18 cellular contexts compared by ENCODE assay signal in genomic region chr20:41076776-41077175, GRCh38. TPM values are rescaled to one million over a fixed set of nuclear protein-coding genes. Genes with fewer than 3 reads are reported as not detected.
DNase-seq lines count a peak whose midpoint lies in the region; ATAC-seq and TF ChIP-seq lines count a peak whose summit lies in the region.
"Had no signal": no experiment of that assay in that cellular context is flagged by ENCODE, and none has a peak within 500 bp of the region (broad histone marks: within the 10 kb centered on the region; RNA-seq: fewer than 3 reads in every experiment).

No MANE protein-coding gene starts in this region.

- CTCF ChIA-PET in CD4-positive, alpha-beta memory T cell (lab: Charles Lee; ENCODE audit: partially characterized antibody): interaction anchor here (2.2 to 3.7 kb wide), 2 partner anchors 18 to 85 kb away, joined by 6 to 31 read pairs; no protein-coding TSS in a partner anchor
- CTCF ChIA-PET in activated CD4-positive, alpha-beta memory T cell treated with anti-CD3 and anti-CD28 coated beads, Interleukin-2, amount 10 ng/mL, durations not matched to agents 7 days and 5 days (lab: Charles Lee): interaction anchor here (10.7 kb wide), 1 partner anchor 88 kb away, joined by 74 read pairs; no protein-coding TSS in a partner anchor

- H3K4me1 Mint-ChIP-seq in CD4-positive, alpha-beta memory T cell: peaks cover 53 to 81% (median 64%) of the 10 kb centered on the region in 4 donors
- H3K4me1 Mint-ChIP-seq in HFFc6 (ENCODE audit: low read depth) (peaks cover 86% of the 10 kb centered on the region), memory B cell (peaks cover 24% of the 10 kb centered on the region)
- peaks cover 77% of the 10 kb centered on the region for H3K4me1 Mint-ChIP-seq in activated CD4-positive, alpha-beta memory T cell treated with anti-CD3 and anti-CD28 coated beads, Interleukin-2, amount 10 ng/mL, durations not matched to agents 7 days and 5 days

- H3K4me3 Mint-ChIP-seq in CD4-positive, alpha-beta memory T cell: peak overlapping the region in 4 of 8 donors; percentile 0 to 55 (median 52)
- H3K4me3 Mint-ChIP-seq in HFFc6 (peak overlapping the region; percentile 48; the same call in 1 of the 2 replicates), memory B cell (no peak overlapping the region)
- no peak overlapping the region for H3K4me3 Mint-ChIP-seq in activated CD4-positive, alpha-beta memory T cell treated with anti-CD3 and anti-CD28 coated beads, Interleukin-2, amount 10 ng/mL, durations not matched to agents 7 days and 5 days
- H3K4me3 Mint-ChIP-seq: nephron had no signal

- no peaks in the 10 kb centered on the region for H3K9me3 Mint-ChIP-seq in CD4-positive, alpha-beta memory T cell
- no peaks in the 10 kb centered on the region for H3K9me3 Mint-ChIP-seq in HFFc6
- H3K9me3 Mint-ChIP-seq in activated CD4-positive, alpha-beta memory T cell treated with anti-CD3 and anti-CD28 coated beads, Interleukin-2, amount 10 ng/mL, durations not matched to agents 7 days and 5 days: no peaks in the 10 kb centered on the region
- H3K9me3 Mint-ChIP-seq in memory B cell: no peaks in the 10 kb centered on the region
- H3K9me3 Mint-ChIP-seq: nephron had no signal

- H3K4me1 ChIP-seq in CD4-positive, alpha-beta memory T cell (ENCODE audit: insufficient read depth, low read length): peaks cover 65% of the 10 kb centered on the region

- no peak overlapping the region for H3K27ac ChIP-seq in CD4-positive, alpha-beta memory T cell (ENCODE audit: low read depth, low read length)
- H3K27ac ChIP-seq: psoas muscle had no signal

- H3K36me3 Mint-ChIP-seq in CD4-positive, alpha-beta memory T cell: peaks cover 25 to 61% of the 10 kb centered on the region in 2 donors
- H3K36me3 Mint-ChIP-seq in HFFc6 (ENCODE audit: low read depth) (peaks cover 36% of the 10 kb centered on the region), memory B cell (peaks cover 18% of the 10 kb centered on the region)
- peaks cover 47% of the 10 kb centered on the region for H3K36me3 Mint-ChIP-seq in activated CD4-positive, alpha-beta memory T cell treated with anti-CD3 and anti-CD28 coated beads, Interleukin-2, amount 10 ng/mL, durations not matched to agents 7 days and 5 days (ENCODE audit: low read depth)

- POLR2A ChIA-PET in CD4-positive, alpha-beta memory T cell (lab: Charles Lee; ENCODE audit: partially characterized antibody): no interaction called here
- POLR2A ChIA-PET in activated CD4-positive, alpha-beta memory T cell treated with anti-CD3 and anti-CD28 coated beads, Interleukin-2, amount 10 ng/mL, durations not matched to agents 7 days and 5 days (lab: Charles Lee): no interaction called here

- H3K27me3 ChIP-seq in CD4-positive, alpha-beta memory T cell (ENCODE audit: insufficient read depth, low read length): no peaks in the 10 kb centered on the region
- H3K27me3 ChIP-seq: BE2C had no signal

- H3K4me3 ChIP-seq in CD4-positive, alpha-beta memory T cell (ENCODE audit: low read length in 2 of 2): no peak overlapping the region
- H3K4me3 ChIP-seq: lung, psoas muscle, skin epidermis had no signal

- intact Hi-C loops in CD4-positive, alpha-beta memory T cell (cut with micrococcal nuclease): no loop called here

- peak overlapping the region; percentile 38 to 89 (median 85) for H3K27ac Mint-ChIP-seq in CD4-positive, alpha-beta memory T cell
- H3K27ac Mint-ChIP-seq in HFFc6 (peak overlapping the region; percentile 51), memory B cell (peak overlapping the region; percentile 79)
- H3K27ac Mint-ChIP-seq in activated CD4-positive, alpha-beta memory T cell treated with anti-CD3 and anti-CD28 coated beads, Interleukin-2, amount 10 ng/mL, durations not matched to agents 7 days and 5 days: peak overlapping the region; percentile 13

- ATAC-seq in memory B cell (ENCODE audit: low read depth) (no peak), GM21360 (IDR thresholded peaks at IDR 0.05; ENCODE audit: unreplicated experiment) (no peak), HG03025 (IDR thresholded peaks at IDR 0.05; ENCODE audit: low FRiP score, unreplicated experiment) (no peak)
- ATAC-seq: Panc1, psoas muscle had no signal

- H3K36me3 ChIP-seq in CD4-positive, alpha-beta memory T cell (ENCODE audit: insufficient read depth, low read length): peaks cover 19% of the 10 kb centered on the region

- no peak for TF ChIP-seq CTCF in HFFc6 (IDR thresholded peaks at IDR 0.05)

- H3K27me3 Mint-ChIP-seq in CD4-positive, alpha-beta memory T cell: no peaks in the 10 kb centered on the region
- H3K27me3 Mint-ChIP-seq in HFFc6 (ENCODE audit: insufficient read depth): no peaks in the 10 kb centered on the region
- H3K27me3 Mint-ChIP-seq in activated CD4-positive, alpha-beta memory T cell treated with anti-CD3 and anti-CD28 coated beads, Interleukin-2, amount 10 ng/mL, durations not matched to agents 7 days and 5 days: no peaks in the 10 kb centered on the region
- H3K27me3 Mint-ChIP-seq in memory B cell: no peaks in the 10 kb centered on the region

- no peaks in the 10 kb centered on the region for H3K9me3 ChIP-seq in CD4-positive, alpha-beta memory T cell (ENCODE audit: control insufficient read depth in 1 of 2, low read length in 2 of 2)
- H3K9me3 ChIP-seq: BE2C, psoas muscle had no signal

- DNase-seq in CD4-positive, alpha-beta memory T cell: peak in 1 of 5 donors; percentile 14
- DNase-seq in HFFc6: no peak
- no peak for DNase-seq in activated CD4-positive, alpha-beta memory T cell treated with anti-CD3 and anti-CD28 coated beads, Interleukin-2, amount 10 ng/mL, durations not matched to agents 7 days and 5 days
- no peak for DNase-seq in memory B cell (ENCODE audit: low spot score in 2 of 2)
- no peak for DNase-seq in SIG-M5 treated with dmso at 0.1 percent for 504 hours (lab: John Stamatoyannopoulos, UW; ENCODE audit: unreplicated experiment)
- DNase-seq: activated CD4-positive, alpha-beta T cell treated with anti-CD3 and anti-CD28 coated beads, Interleukin-2, amount 50 U/mL, for 1 hour; BE2C; islet precursor cell; NCI-H2171; psoas muscle; stimulated activated CD4-positive, alpha-beta T cell treated with anti-CD3 and anti-CD28 coated beads, Interleukin-2, amount 100 ng/mL, for 48 hours; substantia nigra had no signal

RNA-seq across cellular contexts. Expression of gene TOP1, which starts 48.2 kb away (rescaled TPM):
- total RNA-seq in CD4-positive, alpha-beta memory T cell: 10 to 100 TPM; 44.4 to 47.5 TPM
- 10 to 100 TPM in 1 of 2 donors, 1 to 10 TPM in 1; 3.8 to 15.5 TPM for polyA plus RNA-seq in CD4-positive, alpha-beta memory T cell
- 10 to 100 TPM; 62.1 to 77.0 (median 73.0) TPM for total RNA-seq in HFFc6 (2021; fragmentation: NEBNext Ultra II Directional; extraction: Animal tissue kit (Norgen Biotek cat#: 25700))
- 10 to 100 TPM; 67.5 to 68.0 TPM for total RNA-seq in activated CD4-positive, alpha-beta memory T cell treated with anti-CD3 and anti-CD28 coated beads, Interleukin-2, amount 10 ng/mL, durations not matched to agents 7 days and 5 days

Comparison
In these comparisons a context has a peak if more than half of its experiments do, and no peak if none do; other contexts are left out.
1. H3K27ac Mint-ChIP-seq: peak in every context shown above with its lines; median percentile 85 in CD4-positive, alpha-beta memory T cell; 79 in memory B cell; 51 in HFFc6; 13 in activated CD4-positive, alpha-beta memory T cell treated with anti-CD3 and anti-CD28 coated beads, Interleukin-2, amount 10 ng/mL, durations not matched to agents 7 days and 5 days.